In genomic region chr7:4849390-4849789, GRCh38 we compare ENCODE assay signal across 8 cellular contexts. TPM values are rescaled to one million over a fixed set of nuclear protein-coding genes. Genes with fewer than 3 reads are reported as not detected.
DNase-seq lines count a peak whose midpoint lies in the region; ATAC-seq and TF ChIP-seq lines count a peak whose summit lies in the region.

No MANE protein-coding gene starts in this region.

- POLR2A ChIA-PET in A673 (lab: Charles Lee; ENCODE audit: low non-redundant PET): no interaction called here

- ATAC-seq in GM21447 (IDR thresholded peaks at IDR 0.05; ENCODE audit: unreplicated experiment): no peak
- no peak for ATAC-seq in GM18868 (IDR thresholded peaks at IDR 0.05; ENCODE audit: unreplicated experiment)

- BruUV-seq in A673 (replicated peaks; lab: Mats Ljungman, UMichigan): no TSS peak

- H3K4me1 ChIP-seq in A673 (ENCODE audit: insufficient read depth, low read length, poor library complexity, severe bottlenecking): no peaks in the 10 kb centered on the region
- peaks cover 12% of the 10 kb centered on the region for H3K4me1 ChIP-seq in neural progenitor cell

- no peak overlapping the region for H3K9ac ChIP-seq in neural progenitor cell

- no peak overlapping the region for H3K27ac Mint-ChIP-seq in neural progenitor cell

- H2AFZ ChIP-seq in neural progenitor cell (replicated peaks): no peak overlapping the region

- 0 out of 2 replicates have a peak, but pooled peaks have one; percentile 25 for TF ChIP-seq CTCF in A673 (conservative IDR thresholded peaks at IDR 0.05; ENCODE audit: low read depth, low read length)
- peak; percentile 17 for TF ChIP-seq CTCF in neural progenitor cell (IDR thresholded peaks at IDR 0.05)

- H3K9me3 Mint-ChIP-seq in neural progenitor cell: peaks cover 29% of the 10 kb centered on the region

- no peaks in the 10 kb centered on the region for H3F3A ChIP-seq in neural progenitor cell (ENCODE audit: low read depth)

- H3K27me3 ChIP-seq in A673 (replicated peaks; ENCODE audit: insufficient read depth, low read depth, low read length, poor library complexity): no peaks in the 10 kb centered on the region
- no peaks in the 10 kb centered on the region for H3K27me3 ChIP-seq in neural progenitor cell

- H4K20me1 ChIP-seq in neural progenitor cell (ENCODE audit: low read depth): no peaks in the 10 kb centered on the region

- H3K4me3 Mint-ChIP-seq in neural progenitor cell: peak overlapping the region; percentile 21

- H3K9me3 ChIP-seq in A673 (ENCODE audit: low read depth, low read length, poor library complexity, severe bottlenecking): no peaks in the 10 kb centered on the region
- no peaks in the 10 kb centered on the region for H3K9me3 ChIP-seq in neural progenitor cell (ENCODE audit: low read depth)

- H3K27ac ChIP-seq in A673 (ENCODE audit: low read depth, low read length, poor library complexity, severe bottlenecking): no peak overlapping the region
- no peak overlapping the region for H3K27ac ChIP-seq in neural progenitor cell

- peaks cover 20% of the 10 kb centered on the region for H3K36me3 Mint-ChIP-seq in neural progenitor cell

- no peaks in the 10 kb centered on the region for H3K36me3 ChIP-seq in A673 (ENCODE audit: insufficient read depth, low read length, poor library complexity, severe bottlenecking)
- no peaks in the 10 kb centered on the region for H3K36me3 ChIP-seq in neural progenitor cell

- peaks cover 9% of the 10 kb centered on the region for H3K4me1 Mint-ChIP-seq in neural progenitor cell

- H3K27me3 Mint-ChIP-seq in neural progenitor cell (ENCODE audit: insufficient read depth, low read depth): peaks cover 4% of the 10 kb centered on the region

- H3K4me2 ChIP-seq in neural progenitor cell: no peak overlapping the region

- CTCF ChIA-PET in A673 (lab: Charles Lee): no interaction called here

- DNase-seq in A673 (ENCODE audit: low spot score): peak; percentile 19
- peak; percentile 10 for DNase-seq in GM04504 (ENCODE audit: low read depth)
- DNase-seq in NCI-H510A treated with DMSO at 0.1 percent for 48 hours (lab: John Stamatoyannopoulos, UW): peak; percentile 66
- DNase-seq in dermis blood vessel endothelial cell: peak; percentile 57
- peak; percentile 67 for DNase-seq in neural progenitor cell (ENCODE audit: low spot score)
- no peak for DNase-seq in stimulated activated CD4-positive, alpha-beta T cell treated with anti-CD3 and anti-CD28 coated beads, Interleukin-2, amount 100 ng/mL, for 24 hours

- intact Hi-C loops in A673 (cut with micrococcal nuclease; ENCODE audit: unreplicated experiment): no loop called here

- no peaks in the 10 kb centered on the region for H3K79me2 ChIP-seq in neural progenitor cell (ENCODE audit: low read depth)

- no peak overlapping the region for H3K4me3 ChIP-seq in A673 (ENCODE audit: low read depth, low read length, poor library complexity, severe bottlenecking)
- no peak overlapping the region for H3K4me3 ChIP-seq in neural progenitor cell

RNA-seq across cellular contexts. Expression of gene PAPOLB, which starts 12.4 kb away (rescaled TPM):
- total RNA-seq in A673 (2021) (0.17 TPM in 2 replicates), dermis blood vessel endothelial cell (0.23 and 0.34 TPM in 2 replicates), neural progenitor cell (ENCODE audit: low replicate concordance) (0.06 TPM in 1 of 2 replicates, not detected in the other)

RNA-seq across cellular contexts. Expression of gene RADIL, which starts 34.1 kb away (rescaled TPM):
- total RNA-seq in A673 (2021): 5.0 and 7.6 TPM in 2 replicates
- total RNA-seq in dermis blood vessel endothelial cell: 3.9 and 4.1 TPM in 2 replicates
- 3.1 and 5.8 TPM in 2 replicates for total RNA-seq in neural progenitor cell (ENCODE audit: low replicate concordance)

Comparison
In these comparisons a context has a peak if more than half of its experiments do, and no peak if none do; other contexts are left out.
1. DNase-seq: peak in A673 (single experiment), GM04504 (single experiment), NCI-H510A treated with DMSO at 0.1 percent for 48 hours (single experiment), dermis blood vessel endothelial cell (single experiment) and neural progenitor cell (single experiment); none in stimulated activated CD4-positive, alpha-beta T cell treated with anti-CD3 and anti-CD28 coated beads, Interleukin-2, amount 100 ng/mL, for 24 hours (0 of 2).